In the genomic region with DNA sequence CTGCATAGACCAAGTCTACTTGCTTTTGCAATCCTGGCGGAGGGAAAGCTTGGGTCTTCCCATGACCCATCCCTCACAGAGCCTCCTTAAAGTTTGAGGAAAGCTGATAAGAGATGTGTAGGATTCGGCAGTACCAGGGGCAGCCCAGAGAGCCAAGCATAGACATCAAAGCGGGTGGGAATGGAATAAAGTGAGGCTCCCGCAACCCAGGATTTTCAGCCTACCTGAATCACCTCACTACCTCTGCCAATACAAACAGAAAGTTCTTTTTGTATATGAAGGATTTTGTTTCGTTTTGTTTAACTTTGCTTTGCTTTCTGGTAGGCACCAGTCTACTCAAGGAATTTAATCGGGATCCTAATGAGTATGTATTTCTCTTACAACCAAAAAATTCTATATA, we compare ENCODE assay signal across 9 cellular contexts.
"Had no signal": no experiment of that assay in that cellular context is flagged by ENCODE, and none has a peak within 500 bp of the region (broad histone marks: within the 10 kb centered on the region; RNA-seq: fewer than 3 reads in every experiment).

No MANE protein-coding gene starts in this region.

- H3K4me3 ChIP-seq: GM23248, HAP-1 had no signal

- H3K36me3 ChIP-seq: HAP-1 had no signal

- H3K9me3 ChIP-seq: HAP-1 had no signal

- FAIRE-seq: HepG2 had no signal

- H3K27ac ChIP-seq: GM23248, HL-60 had no signal

- H3K4me1 ChIP-seq: HAP-1 had no signal

- DNase-seq: GM23248, GOT3, H7 had no signal

- H3K27ac Mint-ChIP-seq: HFFc6, IgD-negative memory B cell had no signal

- H3K9me3 Mint-ChIP-seq: HFFc6, IgD-negative memory B cell had no signal

- ATAC-seq: HCT116, HepG2 had no signal

- H3K4me3 Mint-ChIP-seq: HFFc6, IgD-negative memory B cell had no signal
